Comparison of ENCODE assay signal across 2 cellular contexts in the genomic region with DNA sequence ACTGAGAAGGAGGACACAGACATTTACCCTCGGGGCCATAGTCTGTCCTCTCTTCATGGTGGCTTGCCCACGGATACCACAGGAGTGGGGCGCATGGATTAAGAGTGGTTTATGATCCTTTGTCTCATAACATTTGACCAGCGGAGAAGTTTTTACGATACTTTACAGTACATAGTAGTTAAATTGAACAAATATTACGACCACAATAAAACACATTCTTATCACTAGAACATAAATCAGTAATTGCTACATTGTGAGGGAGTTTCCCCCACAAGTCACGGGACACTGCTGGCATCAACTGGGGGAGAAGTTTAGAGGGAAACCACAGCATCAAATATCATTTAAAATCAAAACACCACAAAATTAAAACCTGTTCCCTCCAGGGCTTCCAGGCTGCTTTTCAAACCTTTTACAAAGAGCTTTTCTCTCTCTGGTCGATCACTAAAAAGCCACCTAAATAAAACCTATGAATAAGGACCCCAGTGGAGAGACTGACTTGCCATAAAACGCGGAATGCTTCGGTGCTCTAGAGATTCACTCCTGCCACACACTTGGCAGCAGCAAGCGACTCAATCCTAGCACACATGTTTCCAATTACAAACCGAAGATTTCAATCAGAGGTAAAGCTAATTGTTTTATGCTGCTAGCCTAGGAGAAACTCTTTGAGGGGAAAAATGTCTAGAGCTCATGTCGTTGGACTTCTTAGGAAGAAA.
A peak's percentile ranks its signal among the peaks of the same experiment; 100 is the strongest.
TF ChIP-seq lines count a peak whose summit lies in the region.

No MANE protein-coding gene starts in this region.

TF ChIP-seq in HEK293T, 16 proteins besides CTCF, POLR2A, EP300 and RAD21 (continued from another document):
- TF ChIP-seq PKNOX1 (IDR thresholded peaks at IDR 0.05) (peak; percentile 87), NFRKB (IDR thresholded peaks at IDR 0.05) (no peak), ARNT (IDR thresholded peaks at IDR 0.05) (peak; percentile 42; the same call in 1 of the 2 replicates), FOXA1 (IDR thresholded peaks at IDR 0.05) (0 out of 2 replicates have a peak, but pooled peaks have one; percentile 48), CTBP1 (IDR thresholded peaks at IDR 0.05; ENCODE audit: borderline replicate concordance) (peak; percentile 94), BHLHE40 (IDR thresholded peaks at IDR 0.05; ENCODE audit: borderline replicate concordance) (0 out of 2 replicates have a peak, but pooled peaks have one; percentile 43)

TF ChIP-seq in H1, 55 proteins besides CTCF, POLR2A, EP300 and RAD21 (continued from another document):
- TF ChIP-seq E2F6 (IDR thresholded peaks at IDR 0.05) (no peak), SIRT6 (IDR thresholded peaks at IDR 0.05; ENCODE audit: low read length) (no peak), TEAD4 (IDR thresholded peaks at IDR 0.05; ENCODE audit: low read depth, low read length) (no peak), JUND (IDR thresholded peaks at IDR 0.05; ENCODE audit: low read length) (no peak), CHD7 (IDR thresholded peaks at IDR 0.05; ENCODE audit: insufficient replicate concordance, low read length) (no peak), YY1 (IDR thresholded peaks at IDR 0.05; ENCODE audit: low read depth, low read length) (no peak), GTF2F1 (IDR thresholded peaks at IDR 0.05; ENCODE audit: borderline replicate concordance, low read depth, low read length) (no peak), SP4 (IDR thresholded peaks at IDR 0.05; ENCODE audit: low read length) (no peak), RBBP5 (IDR thresholded peaks at IDR 0.05; ENCODE audit: borderline replicate concordance, low read depth, low read length) (no peak), MAFK (IDR thresholded peaks at IDR 0.05; ENCODE audit: low read depth, low read length) (no peak), BRCA1 (IDR thresholded peaks at IDR 0.05; ENCODE audit: low read depth, low read length) (no peak), ZNF274 (IDR thresholded peaks at IDR 0.05; ENCODE audit: borderline replicate concordance, extremely low read depth, low read length) (no peak)
